14 cellular contexts compared by ENCODE assay signal in the genomic region with DNA sequence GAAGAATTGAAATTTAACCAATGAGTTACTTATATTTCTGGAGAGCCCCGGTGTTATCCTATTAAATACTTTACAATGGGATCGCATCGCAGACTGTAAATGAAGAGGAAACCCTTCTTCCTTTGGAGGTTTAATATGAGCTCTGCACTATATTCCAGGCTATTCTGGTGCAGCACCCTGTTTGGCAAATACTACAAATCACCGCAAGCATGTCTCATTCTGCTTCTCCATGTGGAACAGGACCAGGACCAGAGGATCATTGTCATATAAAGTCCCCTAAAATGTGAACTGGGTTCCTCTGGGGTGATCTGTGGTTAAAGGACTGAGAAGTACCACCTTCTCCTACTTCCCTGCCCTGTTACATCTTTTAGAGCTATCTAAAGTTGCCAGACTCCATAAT.
DNase-seq lines count a peak whose midpoint lies in the region; ATAC-seq and TF ChIP-seq lines count a peak whose summit lies in the region.
"Had no signal": no experiment of that assay in that cellular context is flagged by ENCODE, and none has a peak within 500 bp of the region (broad histone marks: within the 10 kb centered on the region; RNA-seq: fewer than 3 reads in every experiment).

No MANE protein-coding gene starts in this region.

- H3K27me3 ChIP-seq in heart left ventricle (no peaks in the 10 kb centered on the region), dorsolateral prefrontal cortex (peaks cover 0 to 17% (median 0%) of the 10 kb centered on the region in 45 donors), neuron (ENCODE audit: insufficient read depth, low read length) (no peaks in the 10 kb centered on the region)

- peaks cover 0 to 26% (median 7%) of the 10 kb centered on the region in 12 donors for H3K4me1 ChIP-seq in heart left ventricle
- peaks cover 20% of the 10 kb centered on the region for H3K4me1 ChIP-seq in neuron (ENCODE audit: insufficient read depth, low read length)

- H3K4me3 ChIP-seq in heart left ventricle (peak overlapping the region in 7 of 12 donors; percentile 7 to 53 (median 43)), dorsolateral prefrontal cortex (peak overlapping the region in 57 of 59 donors; percentile 9 to 71 (median 55)), neuron (ENCODE audit: low read length) (no peak overlapping the region)
- H3K4me3 ChIP-seq: K562, PC-9 had no signal

- 41 to 57% (median 49%) methylated on average over 4 of the region's 4 CpGs for WGBS in heart left ventricle, 4 donors

- TF ChIP-seq CTCF in heart left ventricle (IDR thresholded peaks at IDR 0.05) (no peak), dorsolateral prefrontal cortex (IDR thresholded peaks at IDR 0.05 in 54 of 56, conservative IDR thresholded peaks at IDR 0.05 in 2 of 56; ENCODE audit: low read depth in 1 of 56, partially characterized antibody in 56 of 56) (no peak), GM13976 (IDR thresholded peaks at IDR 0.05; ENCODE audit: borderline replicate concordance, control extremely low read depth, extremely low read depth, insufficient read depth, missing control alignments) (no peak)

- intact Hi-C loops in heart left ventricle (cut with DNase I) (no loop called here), left cardiac atrium (cut with DNase I) (no loop called here), dorsolateral prefrontal cortex (cut with DNase I) (no loop called here)

- H2AFZ ChIP-seq in neuron (ENCODE audit: low read depth, low read length), result peak overlapping the region; percentile 28
- H2AFZ ChIP-seq: PC-9 had no signal

- TF ChIP-seq POLR2A in heart left ventricle (IDR thresholded peaks at IDR 0.05), result no peak

- DNase-seq in heart left ventricle (no peak), left cardiac atrium (no peak), dorsolateral prefrontal cortex (no peak), GM13976 (ENCODE audit: low spot score) (no peak), COLO668 (lab: John Stamatoyannopoulos, UW; ENCODE audit: unreplicated experiment) (no peak)
- no peak for DNase-seq in stimulated activated CD8-positive, alpha-beta memory T cell treated with anti-CD3 and anti-CD28 coated beads, Interleukin-4, amount 100 ng/mL, for 48 hours
- no peak for DNase-seq in activated CD4-positive, alpha-beta T cell treated with anti-CD3 and anti-CD28 coated beads for 4 hours
- DNase-seq: DMS53, GOT3, NCI-H1436 treated with DMSO at 0.1 percent for 48 hours, NCI-H2081, PC-9 had no signal

- ATAC-seq in heart left ventricle (peak in 1 of 4 donors; percentile 56), left cardiac atrium (no peak)
- ATAC-seq: K562 had no signal

- no peaks in the 10 kb centered on the region for H3K36me3 ChIP-seq in heart left ventricle
- H3K36me3 ChIP-seq in neuron (ENCODE audit: insufficient read depth, low read length), result no peaks in the 10 kb centered on the region

- H3K9me3 ChIP-seq in heart left ventricle (peaks cover 0 to 10% (median 0%) of the 10 kb centered on the region in 12 donors), neuron (ENCODE audit: low read length) (no peaks in the 10 kb centered on the region)

- H3K27ac ChIP-seq in heart left ventricle (peak overlapping the region in 1 of 12 donors; percentile 7), dorsolateral prefrontal cortex (peak overlapping the region in 52 of 59 donors; percentile 9 to 86 (median 71))
- H3K27ac ChIP-seq: PC-9 had no signal

- in situ Hi-C loops in GM13976 (cut with MboI; ENCODE audit: low sequenced_read_pairs, unreplicated experiment), result no loop called here
